In genomic region chr3:8745619-8746370, GRCh38 we compare ENCODE assay signal across 30 cellular contexts. TPM values are rescaled to one million over a fixed set of nuclear protein-coding genes. Genes with fewer than 3 reads are reported as not detected.
"Had no signal": no experiment of that assay in that cellular context is flagged by ENCODE, and none has a peak within 500 bp of the region (broad histone marks: within the 10 kb centered on the region; RNA-seq: fewer than 3 reads in every experiment).

No MANE protein-coding gene starts in this region.

- H3K27ac Mint-ChIP-seq: dendritic cell treated with granulocyte-macrophage colony-stimulating factor and Interleukin-4, amounts not matched to agents 40 ng/mL and 50 ng/mL, for 4 days; endodermal cell; naive thymus-derived CD8-positive, alpha-beta T cell; progenitor cell of endocrine pancreas; stimulated activated naive B cell treated with anti-CD40 and anti-IgM and Interleukin-4, amounts not matched to agents 10 μg/mL and 1 μg/mL and 100 μg/mL, for 72 hours had no signal

- DNase-seq: colonic mucosa; effector CD8-positive, alpha-beta T cell; endodermal cell; foreskin keratinocyte; heart left ventricle; kidney; left lung; mammary epithelial cell; mesendoderm; naive thymus-derived CD8-positive, alpha-beta T cell; right lobe of liver; small intestine; stimulated activated CD4-positive, alpha-beta T cell treated with anti-CD3 and anti-CD28 coated beads, Interleukin-15, amount 100 ng/mL, for 24 hours; stimulated activated CD4-positive, alpha-beta T cell treated with anti-CD3 and anti-CD28 coated beads, Interleukin-2, amount 100 ng/mL, for 48 hours; stimulated activated naive B cell treated with anti-CD40 and anti-IgM and Interleukin-4, amounts not matched to agents 10 μg/mL and 1 μg/mL and 100 μg/mL, for 72 hours; stomach; thyroid gland; trophoblast cell had no signal

- H3K4me1 Mint-ChIP-seq: stimulated activated naive B cell treated with anti-CD40 and anti-IgM and Interleukin-4, amounts not matched to agents 10 μg/mL and 1 μg/mL and 100 μg/mL, for 72 hours had no signal

- ATAC-seq: foreskin keratinocyte; gastroesophageal sphincter; heart left ventricle; left lung; naive thymus-derived CD8-positive, alpha-beta T cell; right lobe of liver; stimulated activated naive B cell treated with anti-CD40 and anti-IgM and Interleukin-4, amounts not matched to agents 10 μg/mL and 1 μg/mL and 100 μg/mL, for 72 hours had no signal

- H3K9me3 Mint-ChIP-seq: dendritic cell treated with granulocyte-macrophage colony-stimulating factor and Interleukin-4, amounts not matched to agents 40 ng/mL and 50 ng/mL, for 4 days; endodermal cell; naive thymus-derived CD8-positive, alpha-beta T cell; neural crest cell; stimulated activated naive B cell treated with anti-CD40 and anti-IgM and Interleukin-4, amounts not matched to agents 10 μg/mL and 1 μg/mL and 100 μg/mL, for 72 hours had no signal

- H3K4me3 Mint-ChIP-seq: dendritic cell treated with granulocyte-macrophage colony-stimulating factor and Interleukin-4, amounts not matched to agents 40 ng/mL and 50 ng/mL, for 4 days; endodermal cell; naive thymus-derived CD8-positive, alpha-beta T cell; neural crest cell; stimulated activated naive B cell treated with anti-CD40 and anti-IgM and Interleukin-4, amounts not matched to agents 10 μg/mL and 1 μg/mL and 100 μg/mL, for 72 hours had no signal

RNA-seq across cellular contexts. Expression of gene CAV3, which starts 12.2 kb away (rescaled TPM):
- total RNA-seq: colonic mucosa; endodermal cell; esophagus muscularis mucosa; fibroblast of lung; foreskin keratinocyte; gastroesophageal sphincter; hepatocyte; kidney; mammary epithelial cell; naive thymus-derived CD8-positive, alpha-beta T cell; neural crest cell; osteoblast; progenitor cell of endocrine pancreas; right lobe of liver; subcutaneous adipose tissue; temporal lobe; thyroid gland; ureter; vagina had no signal
